ENCODE assay signal across 37 cellular contexts in the genomic region with DNA sequence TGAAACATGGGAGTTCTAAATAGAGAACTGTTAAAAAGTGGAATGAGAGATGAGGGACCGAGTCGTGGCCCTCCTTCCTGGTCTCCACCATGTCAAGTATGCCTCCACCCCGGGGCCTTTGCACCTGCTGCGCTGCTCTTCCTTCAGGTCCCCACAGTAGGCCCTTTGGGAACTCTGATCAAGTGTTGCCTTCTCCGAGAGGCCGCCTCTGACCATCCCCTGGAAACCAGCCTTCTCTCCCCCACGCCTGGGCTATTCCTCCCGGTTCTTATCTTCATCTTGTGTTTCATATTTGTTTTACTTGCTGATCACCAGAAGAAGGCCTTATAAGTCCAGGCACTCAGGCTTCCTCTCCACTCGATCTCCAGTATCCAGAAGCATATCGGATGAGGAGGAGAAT.
"Had no signal": no experiment of that assay in that cellular context is flagged by ENCODE, and none has a peak within 500 bp of the region (broad histone marks: within the 10 kb centered on the region; RNA-seq: fewer than 3 reads in every experiment).

No MANE protein-coding gene starts in this region.

- H3K4me1 Mint-ChIP-seq: activated B cell treated with CpG ODN at 0.5 μM for 24 hours; central memory CD8-positive, alpha-beta T cell had no signal

- H3K36me3 Mint-ChIP-seq: activated CD4-positive, alpha-beta memory T cell treated with anti-CD3 and anti-CD28 coated beads for 36 hours; activated naive CD4-positive, alpha-beta T cell treated with anti-CD3 and anti-CD28 coated beads, Interleukin-2, amount 50 U/mL, for 72 hours; activated naive CD8-positive, alpha-beta T cell treated with anti-CD3 and anti-CD28 coated beads for 36 hours had no signal

- H3K4me3 ChIP-seq: adrenal gland, body of pancreas, breast epithelium had no signal

- H3K9me3 ChIP-seq: adrenal gland, body of pancreas, breast epithelium had no signal

- H3K36me3 ChIP-seq: adrenal gland, brain microvascular endothelial cell, breast epithelium had no signal

- H3K27me3 ChIP-seq: adrenal gland, body of pancreas, brain microvascular endothelial cell, breast epithelium had no signal

- H3K27ac ChIP-seq: body of pancreas, brain microvascular endothelial cell, breast epithelium, VCaP had no signal

- ATAC-seq: activated CD8-positive, alpha-beta T cell treated with anti-CD3 and anti-CD28 coated beads for 36 hours; activated naive CD4-positive, alpha-beta T cell treated with anti-CD3 and anti-CD28 coated beads, Interleukin-2, amount 50 U/mL, for 72 hours; activated T-cell treated with anti-CD3 and anti-CD28 coated beads, Interleukin-2, amount 50 U/mL, for 4 hours; activated T-cell treated with anti-CD3 and anti-CD28 coated beads, Interleukin-2, amount 50 U/mL, for 72 hours; activated T-helper 17 cell treated with anti-CD3 and anti-CD28 coated beads, Interleukin-2, amount 50 U/mL, for 72 hours; body of pancreas had no signal

- H3K9me3 Mint-ChIP-seq: activated CD4-positive, alpha-beta memory T cell treated with anti-CD3 and anti-CD28 coated beads for 36 hours; activated CD4-positive, alpha-beta T cell treated with anti-CD3 and anti-CD28 coated beads, Interleukin-2, amount 10 ng/mL, durations not matched to agents 24 days and 14 days; activated CD8-positive, alpha-beta T cell treated with anti-CD3 and anti-CD28 coated beads for 36 hours; activated naive CD4-positive, alpha-beta T cell treated with anti-CD3 and anti-CD28 coated beads for 36 hours; activated naive CD4-positive, alpha-beta T cell treated with anti-CD3 and anti-CD28 coated beads, Interleukin-2, amount 50 U/mL, for 72 hours; activated naive CD8-positive, alpha-beta T cell treated with anti-CD3 and anti-CD28 coated beads for 36 hours; activated T-cell treated with anti-CD3 and anti-CD28 coated beads, Interleukin-2, amount 50 U/mL, for 4 hours; activated T-cell treated with anti-CD3 and anti-CD28 coated beads, Interleukin-2, amount 50 U/mL, for 72 hours; activated T-helper 1 cell treated with anti-CD3 and anti-CD28 coated beads, Interleukin-12 subunit alpha, Interleukin-12 subunit beta, Interleukin-2, Interleukin-4 antibody, amounts not matched to agents 30 ng/mL and 10 ng/mL and 1 ng/mL, durations not matched to agents 14 hours and 24 hours and 36 hours; activated T-helper 17 cell treated with anti-CD3 and anti-CD28 coated beads, Interleukin-2, amount 50 U/mL, for 72 hours; T-helper 1 cell treated with Interleukin-12 subunit alpha and Interleukin-12 subunit beta and Interleukin-4 antibody, amounts not matched to agents 30 μg/mL and 1 μg/mL, for 36 hours; T-helper 2 cell treated with Interferon-gamma antibody and Interleukin-4, amounts not matched to agents 5 μg/mL and 100 μg/mL, for 36 hours had no signal

- H3K4me1 ChIP-seq: body of pancreas, breast epithelium had no signal

- DNase-seq: activated B cell treated with CpG ODN at 0.5 μM for 24 hours; activated CD4-positive, alpha-beta memory T cell treated with anti-CD3 and anti-CD28 coated beads for 36 hours; activated CD4-positive, alpha-beta T cell treated with anti-CD3 and anti-CD28 coated beads for 4 hours; activated CD4-positive, alpha-beta T cell treated with anti-CD3 and anti-CD28 coated beads, Interleukin-2, amount 10 ng/mL, durations not matched to agents 24 days and 14 days; activated CD4-positive, alpha-beta T cell treated with anti-CD3 and anti-CD28 coated beads, Interleukin-2, amount 50 U/mL, for 1 hour; activated CD4-positive, alpha-beta T cell treated with anti-CD3 and anti-CD28 coated beads, Interleukin-2, amount 50 U/mL, for 4 hours; activated CD4-positive, CD25-positive, alpha-beta regulatory T cell treated with anti-CD3 and anti-CD28 coated beads, Interleukin-2, amount 50 U/mL, for 72 hours; activated CD8-positive, alpha-beta memory T cell treated with anti-CD3 and anti-CD28 coated beads, Interleukin-2, amount 50 U/mL, for 4 hours; activated CD8-positive, alpha-beta T cell treated with anti-CD3 and anti-CD28 coated beads for 36 hours; activated effector memory CD4-positive, alpha-beta T cell treated with anti-CD3 and anti-CD28 coated beads, Interleukin-2, amount 50 U/mL, for 16 hours; activated gamma-delta T cell treated with Interleukin-2 at 50 U/mL for 16 hours; activated naive CD4-positive, alpha-beta T cell; activated naive CD4-positive, alpha-beta T cell treated with anti-CD3 and anti-CD28 coated beads for 36 hours; activated naive CD4-positive, alpha-beta T cell treated with anti-CD3 and anti-CD28 coated beads, Interleukin-2, amount 50 U/mL, for 16 hours; activated naive CD8-positive, alpha-beta T cell treated with anti-CD3 and anti-CD28 coated beads for 36 hours; activated T-cell treated with anti-CD3 and anti-CD28 coated beads for 4 hours; activated T-cell treated with anti-CD3 and anti-CD28 coated beads, Interleukin-2, amount 50 U/mL, for 1 hour; activated T-cell treated with anti-CD3 and anti-CD28 coated beads, Interleukin-2, amount 50 U/mL, for 4 hours; activated T-cell treated with anti-CD3 and anti-CD28 coated beads, Interleukin-2, amount 50 U/mL, for 72 hours; amniotic stem cell; aorta; body of pancreas; brain microvascular endothelial cell; caudate nucleus; cerebellar nuclear complex; T-helper 1 cell; T-helper 2 cell; T-helper 9 cell had no signal

- H3K27ac Mint-ChIP-seq: activated B cell treated with CpG ODN at 0.5 μM for 24 hours; activated CD4-positive, alpha-beta memory T cell treated with anti-CD3 and anti-CD28 coated beads for 36 hours; activated CD4-positive, alpha-beta T cell treated with anti-CD3 and anti-CD28 coated beads, Interleukin-2, amount 10 ng/mL, durations not matched to agents 24 days and 14 days; activated CD8-positive, alpha-beta T cell treated with anti-CD3 and anti-CD28 coated beads for 36 hours; activated naive CD4-positive, alpha-beta T cell treated with anti-CD3 and anti-CD28 coated beads for 36 hours; activated naive CD8-positive, alpha-beta T cell treated with anti-CD3 and anti-CD28 coated beads for 36 hours; activated T-cell treated with anti-CD3 and anti-CD28 coated beads, Interleukin-2, amount 50 U/mL, for 72 hours; activated T-helper 1 cell treated with anti-CD3 and anti-CD28 coated beads, Interleukin-12 subunit alpha, Interleukin-12 subunit beta, Interleukin-2, Interleukin-4 antibody, amounts not matched to agents 30 ng/mL and 10 ng/mL and 1 ng/mL, durations not matched to agents 14 hours and 24 hours and 36 hours; activated T-helper 17 cell treated with anti-CD3 and anti-CD28 coated beads, Interleukin-2, amount 50 U/mL, for 72 hours; T-helper 1 cell treated with Interleukin-12 subunit alpha and Interleukin-12 subunit beta and Interleukin-4 antibody, amounts not matched to agents 30 μg/mL and 1 μg/mL, for 36 hours; T-helper 2 cell treated with Interferon-gamma antibody and Interleukin-4, amounts not matched to agents 5 μg/mL and 100 μg/mL, for 36 hours had no signal

- H3K27me3 Mint-ChIP-seq: activated CD4-positive, alpha-beta memory T cell treated with anti-CD3 and anti-CD28 coated beads for 36 hours; activated CD8-positive, alpha-beta T cell treated with anti-CD3 and anti-CD28 coated beads for 36 hours; central memory CD8-positive, alpha-beta T cell had no signal

- H3K4me3 Mint-ChIP-seq: activated B cell treated with CpG ODN at 0.5 μM for 24 hours; activated CD4-positive, alpha-beta memory T cell treated with anti-CD3 and anti-CD28 coated beads for 36 hours; activated CD4-positive, alpha-beta T cell treated with anti-CD3 and anti-CD28 coated beads, Interleukin-2, amount 10 ng/mL, durations not matched to agents 24 days and 14 days; activated CD8-positive, alpha-beta T cell treated with anti-CD3 and anti-CD28 coated beads for 36 hours; activated naive CD4-positive, alpha-beta T cell treated with anti-CD3 and anti-CD28 coated beads for 36 hours; activated naive CD8-positive, alpha-beta T cell treated with anti-CD3 and anti-CD28 coated beads for 36 hours; activated T-cell treated with anti-CD3 and anti-CD28 coated beads, Interleukin-2, amount 50 U/mL, for 4 hours; activated T-cell treated with anti-CD3 and anti-CD28 coated beads, Interleukin-2, amount 50 U/mL, for 72 hours; activated T-helper 1 cell treated with anti-CD3 and anti-CD28 coated beads, Interleukin-12 subunit alpha, Interleukin-12 subunit beta, Interleukin-2, Interleukin-4 antibody, amounts not matched to agents 30 ng/mL and 10 ng/mL and 1 ng/mL, durations not matched to agents 14 hours and 24 hours and 36 hours; activated T-helper 17 cell treated with anti-CD3 and anti-CD28 coated beads, Interleukin-2, amount 50 U/mL, for 72 hours; central memory CD8-positive, alpha-beta T cell; T-helper 1 cell treated with Interleukin-12 subunit alpha and Interleukin-12 subunit beta and Interleukin-4 antibody, amounts not matched to agents 30 μg/mL and 1 μg/mL, for 36 hours; T-helper 2 cell treated with Interferon-gamma antibody and Interleukin-4, amounts not matched to agents 5 μg/mL and 100 μg/mL, for 36 hours had no signal
